In the genomic region with DNA sequence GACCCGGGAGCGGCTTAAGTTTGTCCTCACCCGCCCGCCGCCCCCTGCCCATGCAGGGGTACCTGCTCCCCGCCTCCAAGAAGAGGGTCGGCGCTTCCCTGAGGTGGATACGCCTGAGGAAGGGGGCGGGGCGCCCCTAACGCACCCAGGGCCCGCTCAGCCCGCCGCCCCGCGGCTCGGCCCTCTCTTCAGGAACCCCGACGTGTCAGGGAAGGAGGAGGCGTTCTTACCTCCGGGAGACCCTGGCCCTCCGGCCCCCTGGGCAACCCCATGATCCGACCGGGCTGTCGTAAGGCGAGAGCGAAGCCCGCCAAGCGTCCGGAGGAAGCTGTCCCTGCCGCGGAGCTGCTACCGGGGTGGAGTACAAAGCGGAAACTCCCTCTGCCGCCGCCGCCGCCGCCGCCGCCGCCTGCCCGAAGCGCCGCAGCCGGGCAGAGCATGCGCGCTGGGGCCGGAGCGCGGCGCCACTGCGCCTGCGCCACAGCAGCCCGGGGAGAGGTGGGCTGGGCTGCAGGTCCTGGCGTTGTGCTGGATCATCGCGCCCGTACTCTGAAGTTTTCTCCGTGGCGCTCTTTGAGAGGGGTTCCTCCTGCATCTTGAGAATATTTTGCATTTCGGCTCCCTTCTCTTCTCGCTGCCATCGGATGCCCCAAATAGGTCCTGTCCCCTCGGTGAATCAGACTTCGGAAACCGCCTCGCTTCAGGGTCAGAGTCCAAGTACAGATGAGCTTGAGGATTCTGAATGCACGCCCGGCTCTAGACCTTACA, we compare ENCODE assay signal across 8 cellular contexts. TPM values are rescaled to one million over a fixed set of nuclear protein-coding genes. Genes with fewer than 3 reads are reported as not detected.
A peak's percentile ranks its signal among the peaks of the same experiment; 100 is the strongest.
DNase-seq lines count a peak whose midpoint lies in the region; ATAC-seq and TF ChIP-seq lines count a peak whose summit lies in the region.

A gene with protein sequence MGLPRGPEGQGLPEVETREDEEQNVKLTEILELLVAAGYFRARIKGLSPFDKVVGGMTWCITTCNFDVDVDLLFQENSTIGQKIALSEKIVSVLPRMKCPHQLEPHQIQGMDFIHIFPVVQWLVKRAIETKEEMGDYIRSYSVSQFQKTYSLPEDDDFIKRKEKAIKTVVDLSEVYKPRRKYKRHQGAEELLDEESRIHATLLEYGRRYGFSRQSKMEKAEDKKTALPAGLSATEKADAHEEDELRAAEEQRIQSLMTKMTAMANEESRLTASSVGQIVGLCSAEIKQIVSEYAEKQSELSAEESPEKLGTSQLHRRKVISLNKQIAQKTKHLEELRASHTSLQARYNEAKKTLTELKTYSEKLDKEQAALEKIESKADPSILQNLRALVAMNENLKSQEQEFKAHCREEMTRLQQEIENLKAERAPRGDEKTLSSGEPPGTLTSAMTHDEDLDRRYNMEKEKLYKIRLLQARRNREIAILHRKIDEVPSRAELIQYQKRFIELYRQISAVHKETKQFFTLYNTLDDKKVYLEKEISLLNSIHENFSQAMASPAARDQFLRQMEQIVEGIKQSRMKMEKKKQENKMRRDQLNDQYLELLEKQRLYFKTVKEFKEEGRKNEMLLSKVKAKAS (minus strand): TSS at position 347 of the 768 bp plus-strand sequence. CDS start 75 bp downstream, at position 272.

- peak within 1 kb of the TSS; percentile 73 for H3K4me3 ChIP-seq in CD8-positive, alpha-beta T cell (ENCODE audit: low read depth, low read length)

- ATAC-seq in CD8-positive, alpha-beta T cell: peak; percentile 85
- ATAC-seq in GM19455 (IDR thresholded peaks at IDR 0.05; ENCODE audit: unreplicated experiment): peak; percentile 88

- peaks cover 27% of the 10 kb centered on the region for H3K4me1 ChIP-seq in CD8-positive, alpha-beta T cell (ENCODE audit: insufficient read depth, low read length)

- H3K9me3 ChIP-seq in CD8-positive, alpha-beta T cell (ENCODE audit: low read length): no peaks in the 10 kb centered on the region

- no peak for TF ChIP-seq CTCF in CD8-positive, alpha-beta T cell (IDR thresholded peaks at IDR 0.05)

- DNase-seq in CD8-positive, alpha-beta T cell: peak; percentile 73 to 92 (median 84)
- DNase-seq in HK-2 (ENCODE audit: unreplicated experiment) (peak; percentile 85), NK-92 (lab: John Stamatoyannopoulos, UW; ENCODE audit: unreplicated experiment) (peak; percentile 32), medulla oblongata (ENCODE audit: extremely low spot score) (peak; percentile 84)
- DNase-seq in activated CD8-positive, alpha-beta memory T cell treated with anti-CD3 and anti-CD28 coated beads for 24 hours: peak; percentile 94
- DNase-seq in effector CD8-positive, alpha-beta T cell (lab: John Stamatoyannopoulos, UW): peak; percentile 77
- DNase-seq in stimulated activated CD4-positive, alpha-beta T cell treated with anti-CD3 and anti-CD28 coated beads, TNF-alpha, amount 100 ng/mL, for 48 hours (ENCODE audit: low read depth in 3 of 3): peak; percentile 66 to 74 (median 69)

- intact Hi-C loops in CD8-positive, alpha-beta T cell (cut with DNase I, micrococcal nuclease): loop anchor here (1.0 to 10.0 kb wide), 12 partner anchors 11 to 1743 kb away; a partner anchor contains a TSS

- no peaks in the 10 kb centered on the region for H3K9me3 Mint-ChIP-seq in CD8-positive, alpha-beta T cell

- peaks cover 14% of the 10 kb centered on the region for H3K36me3 Mint-ChIP-seq in CD8-positive, alpha-beta T cell

- CTCF ChIA-PET in CD8-positive, alpha-beta T cell (lab: Charles Lee): interaction anchor here (0.5 to 3.1 kb wide), 4 partner anchors 10 to 851 kb away, joined by 3 to 17 read pairs (median 6); a partner anchor contains a TSS

- H3K27me3 ChIP-seq in CD8-positive, alpha-beta T cell (ENCODE audit: insufficient read depth, low read length): no peaks in the 10 kb centered on the region

- H3K4me1 Mint-ChIP-seq in CD8-positive, alpha-beta T cell (ENCODE audit: low read depth): peaks cover 47% of the 10 kb centered on the region

- POLR2A ChIA-PET in CD8-positive, alpha-beta T cell (lab: Charles Lee): interaction anchor here (1.3 to 1.7 kb wide), 3 partner anchors 10 to 172 kb away, joined by 5 to 7 read pairs (median 7); a partner anchor contains a TSS

- H3K4me3 Mint-ChIP-seq in CD8-positive, alpha-beta T cell: peak within 1 kb of the TSS; percentile 95

- H3K36me3 ChIP-seq in CD8-positive, alpha-beta T cell (ENCODE audit: insufficient read depth, low read length): no peaks in the 10 kb centered on the region

- peak within 1 kb of the TSS; percentile 95 for H3K27ac ChIP-seq in CD8-positive, alpha-beta T cell (ENCODE audit: low read depth, low read length)

- peaks cover 3% of the 10 kb centered on the region for H3K27me3 Mint-ChIP-seq in CD8-positive, alpha-beta T cell (ENCODE audit: low read depth)

- H3K27ac Mint-ChIP-seq in CD8-positive, alpha-beta T cell: peak within 1 kb of the TSS; percentile 92

RNA-seq across cellular contexts. Expression of the gene that starts here (rescaled TPM):
- total RNA-seq in CD8-positive, alpha-beta T cell: 10 to 100 TPM; 84.4 to 85.3 TPM

Comparison
In these comparisons a context has a peak if more than half of its experiments do, and no peak if none do; other contexts are left out.
1. Peak in every context shown above with its lines: DNase-seq, ATAC-seq, H3K4me3 ChIP-seq and H3K27ac ChIP-seq.
2. DNase-seq: peak in every context shown above with its lines; median percentile 94 in activated CD8-positive, alpha-beta memory T cell treated with anti-CD3 and anti-CD28 coated beads for 24 hours; 85 in HK-2; 84 in CD8-positive, alpha-beta T cell; 84 in medulla oblongata; 77 in effector CD8-positive, alpha-beta T cell; 69 in stimulated activated CD4-positive, alpha-beta T cell treated with anti-CD3 and anti-CD28 coated beads, TNF-alpha, amount 100 ng/mL, for 48 hours; 32 in NK-92.